In genomic region chr9:86303316-86303975, GRCh38 we compare ENCODE assay signal across 10 cellular contexts. TPM values are rescaled to one million over a fixed set of nuclear protein-coding genes. Genes with fewer than 3 reads are reported as not detected.
DNase-seq lines count a peak whose midpoint lies in the region; ATAC-seq and TF ChIP-seq lines count a peak whose summit lies in the region.
"Had no signal": no experiment of that assay in that cellular context is flagged by ENCODE, and none has a peak within 500 bp of the region (broad histone marks: within the 10 kb centered on the region; RNA-seq: fewer than 3 reads in every experiment).

No MANE protein-coding gene starts in this region.

- peaks cover 39% of the 10 kb centered on the region for H3K36me3 ChIP-seq in CD8-positive, alpha-beta T cell (ENCODE audit: insufficient read depth, low read length)
- H3K36me3 ChIP-seq in PC-3 (ENCODE audit: low read depth, low read length) (peaks cover 24% of the 10 kb centered on the region; the same call in 1 of the 2 replicates), mesodermal cell (ENCODE audit: control insufficient read depth, insufficient read depth, low read length) (peaks cover 70% of the 10 kb centered on the region)

- no peaks in the 10 kb centered on the region for H3K9me2 ChIP-seq in PC-3 (replicated peaks; ENCODE audit: low read length)

- ATAC-seq in CD8-positive, alpha-beta T cell: peak; percentile 95
- ATAC-seq in PC-3 (peak; percentile 75), HG03457 (IDR thresholded peaks at IDR 0.05; ENCODE audit: unreplicated experiment) (no peak), GM19452 (IDR thresholded peaks at IDR 0.05; ENCODE audit: unreplicated experiment) (no peak), HG03565 (IDR thresholded peaks at IDR 0.05; ENCODE audit: unreplicated experiment) (no peak), HG03097 (IDR thresholded peaks at IDR 0.05; ENCODE audit: low FRiP score, unreplicated experiment) (no peak)

- peaks cover 8% of the 10 kb centered on the region for H3K4me1 ChIP-seq in CD8-positive, alpha-beta T cell (ENCODE audit: insufficient read depth, low read length)
- peaks cover 5% of the 10 kb centered on the region; the same call in 1 of the 2 replicates for H3K4me1 ChIP-seq in PC-3 (ENCODE audit: insufficient read depth, low read length)
- H3K4me1 ChIP-seq in mesodermal cell (ENCODE audit: control insufficient read depth, insufficient read depth, low read length, poor library complexity, severe bottlenecking): peaks cover 2% of the 10 kb centered on the region

- no peaks in the 10 kb centered on the region for H3F3A ChIP-seq in PC-3 (ENCODE audit: low read length, unreplicated experiment)

- H3K4me1 Mint-ChIP-seq in CD8-positive, alpha-beta T cell (ENCODE audit: low read depth): peaks cover 17% of the 10 kb centered on the region
- peaks cover 15% of the 10 kb centered on the region for H3K4me1 Mint-ChIP-seq in activated naive CD8-positive, alpha-beta T cell treated with anti-CD3 and anti-CD28 coated beads for 36 hours

- peaks cover 80% of the 10 kb centered on the region for H3K36me3 Mint-ChIP-seq in CD8-positive, alpha-beta T cell
- peaks cover 22% of the 10 kb centered on the region for H3K36me3 Mint-ChIP-seq in activated naive CD8-positive, alpha-beta T cell treated with anti-CD3 and anti-CD28 coated beads for 36 hours

- intact Hi-C loops in CD8-positive, alpha-beta T cell (cut with DNase I, micrococcal nuclease): loop anchor here in 1 of 2 experiments (1.0 to 5.0 kb wide), 3 partner anchors 21 to 51 kb away; partner anchors contain the start of genes ISCA1 and TUT7
- intact Hi-C loops in PC-3 (cut with micrococcal nuclease): no loop called here

- no peak overlapping the region for H3K4me3 Mint-ChIP-seq in CD8-positive, alpha-beta T cell
- no peak overlapping the region for H3K4me3 Mint-ChIP-seq in activated naive CD8-positive, alpha-beta T cell treated with anti-CD3 and anti-CD28 coated beads for 36 hours

- no peaks in the 10 kb centered on the region for H3K79me2 ChIP-seq in PC-3 (ENCODE audit: low read length)

- H3K27me3 ChIP-seq in CD8-positive, alpha-beta T cell (ENCODE audit: insufficient read depth, low read length): no peaks in the 10 kb centered on the region
- H3K27me3 ChIP-seq in PC-3 (ENCODE audit: low read length): no peaks in the 10 kb centered on the region

- peak overlapping the region; percentile 72 for H3K27ac Mint-ChIP-seq in CD8-positive, alpha-beta T cell
- H3K27ac Mint-ChIP-seq in activated naive CD8-positive, alpha-beta T cell treated with anti-CD3 and anti-CD28 coated beads for 36 hours: peak overlapping the region; percentile 75

- POLR2A ChIA-PET in CD8-positive, alpha-beta T cell (lab: Charles Lee): no interaction called here
- POLR2A ChIA-PET in PC-3 (lab: Charles Lee; ENCODE audit: unreplicated experiment): no interaction called here

- H3K27me3 Mint-ChIP-seq in CD8-positive, alpha-beta T cell (ENCODE audit: low read depth): no peaks in the 10 kb centered on the region
- H3K27me3 Mint-ChIP-seq in activated naive CD8-positive, alpha-beta T cell treated with anti-CD3 and anti-CD28 coated beads for 36 hours: no peaks in the 10 kb centered on the region

- CTCF ChIA-PET in CD8-positive, alpha-beta T cell (lab: Charles Lee): no interaction called here
- CTCF ChIA-PET in PC-3 (lab: Charles Lee): no interaction called here

- DNase-seq in CD8-positive, alpha-beta T cell: peak in 6 of 7 experiments; percentile 7 to 54 (median 32)
- peak; percentile 64 for DNase-seq in PC-3
- DNase-seq in activated naive CD8-positive, alpha-beta T cell treated with anti-CD3 and anti-CD28 coated beads for 36 hours: peak; percentile 7
- DNase-seq: NK-92 treated with Interleukin-12 subunit alpha and Interleukin-12 subunit beta, amount 100 ng/mL, for 24 hours had no signal

- no peak overlapping the region for H3K27ac ChIP-seq in CD8-positive, alpha-beta T cell (ENCODE audit: low read depth, low read length)
- H3K27ac ChIP-seq in PC-3 (ENCODE audit: low read length): no peak overlapping the region
- H3K27ac ChIP-seq in mesodermal cell (ENCODE audit: low read depth, low read length, severe bottlenecking): peak overlapping the region; percentile 3
- H3K27ac ChIP-seq: HL-60 had no signal

- H3K9me3 ChIP-seq in CD8-positive, alpha-beta T cell (ENCODE audit: low read length): no peaks in the 10 kb centered on the region
- H3K9me3 ChIP-seq in PC-3 (ENCODE audit: low read length) (no peaks in the 10 kb centered on the region), mesodermal cell (ENCODE audit: control insufficient read depth, low read length) (no peaks in the 10 kb centered on the region)

- H3K4me2 ChIP-seq in PC-3 (ENCODE audit: low read length): no peak overlapping the region

- no peak overlapping the region for H3K4me3 ChIP-seq in CD8-positive, alpha-beta T cell (ENCODE audit: low read depth, low read length)
- H3K4me3 ChIP-seq in PC-3 (ENCODE audit: low read length) (no peak overlapping the region), mesodermal cell (ENCODE audit: extremely low read depth, insufficient read depth, low read length, poor library complexity, severe bottlenecking) (no peak overlapping the region)

- BruUV-seq in PC-3 (replicated peaks; lab: Mats Ljungman, UMichigan): no TSS peak

- H3K9me3 Mint-ChIP-seq in CD8-positive, alpha-beta T cell: no peaks in the 10 kb centered on the region
- H3K9me3 Mint-ChIP-seq in activated naive CD8-positive, alpha-beta T cell treated with anti-CD3 and anti-CD28 coated beads for 36 hours: no peaks in the 10 kb centered on the region

- 71% methylated on average over 1 of the region's 4 CpGs; no CpG with 5 or more reads in 1 of the 2 experiments for WGBS in mesodermal cell (ENCODE audit: insufficient coverage in 2 of 2), 2 experiments

- H3K9ac ChIP-seq in PC-3 (ENCODE audit: low read length): no peak overlapping the region

- no peaks in the 10 kb centered on the region for H4K20me1 ChIP-seq in PC-3 (ENCODE audit: low read length)

- H2AFZ ChIP-seq in PC-3 (ENCODE audit: low read length): no peak overlapping the region

- no peak for TF ChIP-seq CTCF in CD8-positive, alpha-beta T cell (IDR thresholded peaks at IDR 0.05)
- no peak for TF ChIP-seq CTCF in PC-3 (conservative IDR thresholded peaks at IDR 0.05; ENCODE audit: low read depth, low read length)

RNA-seq across cellular contexts. Expression of gene ISCA1, which starts 21.1 kb away (rescaled TPM):
- 100 to 1,000 TPM; 116 to 119 TPM for total RNA-seq in CD8-positive, alpha-beta T cell
- total RNA-seq in PC-3 (2014; rRNA removed): 28.8 and 29.1 TPM in 2 replicates
- 10 to 100 TPM; 33.9 to 35.8 TPM for total RNA-seq in activated naive CD8-positive, alpha-beta T cell treated with anti-CD3 and anti-CD28 coated beads for 36 hours
- 34.9 TPM for polyA plus RNA-seq in mesodermal cell (2013, experiment 1 of 2)
- 31.5 TPM for polyA plus RNA-seq in mesodermal cell (2013, experiment 2 of 2)

RNA-seq across cellular contexts. Expression of gene C9orf153, which starts 44.0 kb away (rescaled TPM):
- under 1 TPM; 0.54 to 0.58 TPM for total RNA-seq in CD8-positive, alpha-beta T cell
- total RNA-seq in PC-3 (2014; rRNA removed): 1.9 TPM in 1 of 2 replicates, not detected in the other
- total RNA-seq in activated naive CD8-positive, alpha-beta T cell treated with anti-CD3 and anti-CD28 coated beads for 36 hours: under 1 TPM in 1 of 2 experiments, not detected in 1; 0.38 TPM
- not detected for polyA plus RNA-seq in mesodermal cell (2013, experiment 1 of 2)
- polyA plus RNA-seq in mesodermal cell (2013, experiment 2 of 2): not detected

RNA-seq across cellular contexts. Expression of gene TUT7, which starts 50.8 kb away (rescaled TPM):
- total RNA-seq in CD8-positive, alpha-beta T cell: 10 to 100 TPM; 48.9 to 55.7 TPM
- total RNA-seq in PC-3 (2014; rRNA removed): 12.3 and 17.0 TPM in 2 replicates
- total RNA-seq in activated naive CD8-positive, alpha-beta T cell treated with anti-CD3 and anti-CD28 coated beads for 36 hours: 10 to 100 TPM; 18.0 to 18.3 TPM
- 18.7 TPM for polyA plus RNA-seq in mesodermal cell (2013, experiment 1 of 2)
- 18.1 TPM for polyA plus RNA-seq in mesodermal cell (2013, experiment 2 of 2)

Comparison
In these comparisons a context has a peak if more than half of its experiments do, and no peak if none do; other contexts are left out.
1. ATAC-seq: peak in CD8-positive, alpha-beta T cell (single experiment) and PC-3 (single experiment); none in HG03457 (single experiment), GM19452 (single experiment), HG03565 (single experiment) and HG03097 (single experiment).
2. DNase-seq: peak in every context shown above with its lines; median percentile 64 in PC-3; 32 in CD8-positive, alpha-beta T cell; 7 in activated naive CD8-positive, alpha-beta T cell treated with anti-CD3 and anti-CD28 coated beads for 36 hours.